ENCODE assay signal across 1 cellular context in genomic region chr9:33264473-33265177, GRCh38.
TF ChIP-seq lines count a peak whose summit lies in the region.

BAG1 (minus strand) TSS chr9:33264708.
CHMP5 (plus strand) TSS chr9:33265049; CDS start chr9:33265079, 30 bp downstream.

TF ChIP-seq in HepG2, 621 proteins besides CTCF, POLR2A, EP300 and RAD21 (continued from another document and continues in another):
- TF ChIP-seq, protein P1, sequence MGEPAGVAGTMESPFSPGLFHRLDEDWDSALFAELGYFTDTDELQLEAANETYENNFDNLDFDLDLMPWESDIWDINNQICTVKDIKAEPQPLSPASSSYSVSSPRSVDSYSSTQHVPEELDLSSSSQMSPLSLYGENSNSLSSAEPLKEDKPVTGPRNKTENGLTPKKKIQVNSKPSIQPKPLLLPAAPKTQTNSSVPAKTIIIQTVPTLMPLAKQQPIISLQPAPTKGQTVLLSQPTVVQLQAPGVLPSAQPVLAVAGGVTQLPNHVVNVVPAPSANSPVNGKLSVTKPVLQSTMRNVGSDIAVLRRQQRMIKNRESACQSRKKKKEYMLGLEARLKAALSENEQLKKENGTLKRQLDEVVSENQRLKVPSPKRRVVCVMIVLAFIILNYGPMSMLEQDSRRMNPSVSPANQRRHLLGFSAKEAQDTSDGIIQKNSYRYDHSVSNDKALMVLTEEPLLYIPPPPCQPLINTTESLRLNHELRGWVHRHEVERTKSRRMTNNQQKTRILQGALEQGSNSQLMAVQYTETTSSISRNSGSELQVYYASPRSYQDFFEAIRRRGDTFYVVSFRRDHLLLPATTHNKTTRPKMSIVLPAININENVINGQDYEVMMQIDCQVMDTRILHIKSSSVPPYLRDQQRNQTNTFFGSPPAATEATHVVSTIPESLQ (CRISPR knock-in tag; conservative IDR thresholded peaks at IDR 0.05), result no peak
- no peak for TF ChIP-seq SNRNP70 (IDR thresholded peaks at IDR 0.05; ENCODE audit: low read depth, low read length)
- TF ChIP-seq ARNT2 (CRISPR knock-in tag; IDR thresholded peaks at IDR 0.05; ENCODE audit: low read depth), result peak; percentile 67; the same call in 1 of the 2 replicates
- TF ChIP-seq POGK (CRISPR knock-in tag; conservative IDR thresholded peaks at IDR 0.05), result 0 out of 2 replicates have a peak, but pooled peaks have one; percentile 37
- 0 out of 2 replicates have a peak, but pooled peaks have one; percentile 3 for TF ChIP-seq HDAC1 (CRISPR knock-in tag; IDR thresholded peaks at IDR 0.05)
- no peak for TF ChIP-seq ARID5B (CRISPR knock-in tag; IDR thresholded peaks at IDR 0.05)
- TF ChIP-seq FOXJ3 (CRISPR knock-in tag; IDR thresholded peaks at IDR 0.05; ENCODE audit: borderline replicate concordance), result no peak
- TF ChIP-seq, protein P2, sequence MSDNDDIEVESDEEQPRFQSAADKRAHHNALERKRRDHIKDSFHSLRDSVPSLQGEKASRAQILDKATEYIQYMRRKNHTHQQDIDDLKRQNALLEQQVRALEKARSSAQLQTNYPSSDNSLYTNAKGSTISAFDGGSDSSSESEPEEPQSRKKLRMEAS (IDR thresholded peaks at IDR 0.05), result peak; percentile 57; the same call in 1 of the 2 replicates
- TF ChIP-seq YEATS4 (CRISPR knock-in tag; IDR thresholded peaks at IDR 0.05; ENCODE audit: borderline replicate concordance), result peak; percentile 92
- no peak for TF ChIP-seq ZNF333 (CRISPR knock-in tag; IDR thresholded peaks at IDR 0.05; ENCODE audit: borderline replicate concordance)
- peak; percentile 78 for TF ChIP-seq ZFX (CRISPR knock-in tag; IDR thresholded peaks at IDR 0.05; ENCODE audit: low read depth)
- TF ChIP-seq CENPT (CRISPR knock-in tag; IDR thresholded peaks at IDR 0.05; ENCODE audit: low read depth), result no peak
- TF ChIP-seq CBX5 (CRISPR knock-in tag; IDR thresholded peaks at IDR 0.05; ENCODE audit: borderline replicate concordance), result no peak
- TF ChIP-seq NFRKB (IDR thresholded peaks at IDR 0.05), result no peak
- peak; percentile 32; the same call in 1 of the 2 replicates for TF ChIP-seq FOXP4 (CRISPR knock-in tag; IDR thresholded peaks at IDR 0.05)
- TF ChIP-seq, protein P3, sequence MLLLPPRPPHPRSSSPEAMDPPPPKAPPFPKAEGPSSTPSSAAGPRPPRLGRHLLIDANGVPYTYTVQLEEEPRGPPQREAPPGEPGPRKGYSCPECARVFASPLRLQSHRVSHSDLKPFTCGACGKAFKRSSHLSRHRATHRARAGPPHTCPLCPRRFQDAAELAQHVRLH (CRISPR knock-in tag; IDR thresholded peaks at IDR 0.05; ENCODE audit: borderline replicate concordance, low read depth), result no peak
- peak; percentile 58 for TF ChIP-seq SAP130 (CRISPR knock-in tag; IDR thresholded peaks at IDR 0.05; ENCODE audit: low read depth)
- peak; percentile 25; the same call in 1 of the 2 replicates for TF ChIP-seq ZSCAN29 (CRISPR knock-in tag; conservative IDR thresholded peaks at IDR 0.05)
- TF ChIP-seq E2F5 (CRISPR knock-in tag; conservative IDR thresholded peaks at IDR 0.05), result 0 out of 2 replicates have a peak, but pooled peaks have one; percentile 27
- TF ChIP-seq ZNF788 (CRISPR knock-in tag; IDR thresholded peaks at IDR 0.05; ENCODE audit: borderline replicate concordance), result 0 out of 2 replicates have a peak, but pooled peaks have one; percentile 41
- TF ChIP-seq, protein P4, sequence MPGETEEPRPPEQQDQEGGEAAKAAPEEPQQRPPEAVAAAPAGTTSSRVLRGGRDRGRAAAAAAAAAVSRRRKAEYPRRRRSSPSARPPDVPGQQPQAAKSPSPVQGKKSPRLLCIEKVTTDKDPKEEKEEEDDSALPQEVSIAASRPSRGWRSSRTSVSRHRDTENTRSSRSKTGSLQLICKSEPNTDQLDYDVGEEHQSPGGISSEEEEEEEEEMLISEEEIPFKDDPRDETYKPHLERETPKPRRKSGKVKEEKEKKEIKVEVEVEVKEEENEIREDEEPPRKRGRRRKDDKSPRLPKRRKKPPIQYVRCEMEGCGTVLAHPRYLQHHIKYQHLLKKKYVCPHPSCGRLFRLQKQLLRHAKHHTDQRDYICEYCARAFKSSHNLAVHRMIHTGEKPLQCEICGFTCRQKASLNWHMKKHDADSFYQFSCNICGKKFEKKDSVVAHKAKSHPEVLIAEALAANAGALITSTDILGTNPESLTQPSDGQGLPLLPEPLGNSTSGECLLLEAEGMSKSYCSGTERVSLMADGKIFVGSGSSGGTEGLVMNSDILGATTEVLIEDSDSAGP (CRISPR knock-in tag; IDR thresholded peaks at IDR 0.05; ENCODE audit: borderline replicate concordance), result peak; percentile 20; the same call in 1 of the 2 replicates
- TF ChIP-seq ZNF274 (CRISPR knock-in tag; IDR thresholded peaks at IDR 0.05), result 0 out of 2 replicates have a peak, but pooled peaks have one; percentile 35
- TF ChIP-seq ZFP36L2 (CRISPR knock-in tag; IDR thresholded peaks at IDR 0.05), result no peak
- TF ChIP-seq HNRNPK (IDR thresholded peaks at IDR 0.05; ENCODE audit: low read depth, low read length, poor library complexity, severe bottlenecking), result peak; percentile 44
- no peak for TF ChIP-seq NFE2L1 (CRISPR knock-in tag; IDR thresholded peaks at IDR 0.05; ENCODE audit: borderline replicate concordance)
- TF ChIP-seq, protein P5, sequence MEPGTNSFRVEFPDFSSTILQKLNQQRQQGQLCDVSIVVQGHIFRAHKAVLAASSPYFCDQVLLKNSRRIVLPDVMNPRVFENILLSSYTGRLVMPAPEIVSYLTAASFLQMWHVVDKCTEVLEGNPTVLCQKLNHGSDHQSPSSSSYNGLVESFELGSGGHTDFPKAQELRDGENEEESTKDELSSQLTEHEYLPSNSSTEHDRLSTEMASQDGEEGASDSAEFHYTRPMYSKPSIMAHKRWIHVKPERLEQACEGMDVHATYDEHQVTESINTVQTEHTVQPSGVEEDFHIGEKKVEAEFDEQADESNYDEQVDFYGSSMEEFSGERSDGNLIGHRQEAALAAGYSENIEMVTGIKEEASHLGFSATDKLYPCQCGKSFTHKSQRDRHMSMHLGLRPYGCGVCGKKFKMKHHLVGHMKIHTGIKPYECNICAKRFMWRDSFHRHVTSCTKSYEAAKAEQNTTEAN (CRISPR knock-in tag; conservative IDR thresholded peaks at IDR 0.05), result peak; percentile 72; the same call in 1 of the 2 replicates
- TF ChIP-seq THAP9 (CRISPR knock-in tag; IDR thresholded peaks at IDR 0.05; ENCODE audit: borderline replicate concordance), result peak; percentile 49; the same call in 1 of the 2 replicates
- TF ChIP-seq NCOR1 (IDR thresholded peaks at IDR 0.05; ENCODE audit: borderline replicate concordance, low read length), result no peak
- TF ChIP-seq CREB1 (IDR thresholded peaks at IDR 0.05), result peak; percentile 28; the same call in 1 of the 2 replicates
- TF ChIP-seq CREB1 (CRISPR knock-in tag; IDR thresholded peaks at IDR 0.05), result peak; percentile 80
- no peak for TF ChIP-seq RFXAP (CRISPR knock-in tag; IDR thresholded peaks at IDR 0.05; ENCODE audit: borderline replicate concordance)
- 0 out of 2 replicates have a peak, but pooled peaks have one; percentile 11 for TF ChIP-seq DNMT1 (CRISPR knock-in tag; IDR thresholded peaks at IDR 0.05)
- peak; percentile 86 for TF ChIP-seq ZFY (CRISPR knock-in tag; IDR thresholded peaks at IDR 0.05)
- no peak for TF ChIP-seq HMG20B (CRISPR knock-in tag; conservative IDR thresholded peaks at IDR 0.05)
- no peak for TF ChIP-seq MTA3 (CRISPR knock-in tag; IDR thresholded peaks at IDR 0.05)
- TF ChIP-seq RARG (CRISPR knock-in tag; IDR thresholded peaks at IDR 0.05; ENCODE audit: low read depth), result no peak
- TF ChIP-seq, protein P6, sequence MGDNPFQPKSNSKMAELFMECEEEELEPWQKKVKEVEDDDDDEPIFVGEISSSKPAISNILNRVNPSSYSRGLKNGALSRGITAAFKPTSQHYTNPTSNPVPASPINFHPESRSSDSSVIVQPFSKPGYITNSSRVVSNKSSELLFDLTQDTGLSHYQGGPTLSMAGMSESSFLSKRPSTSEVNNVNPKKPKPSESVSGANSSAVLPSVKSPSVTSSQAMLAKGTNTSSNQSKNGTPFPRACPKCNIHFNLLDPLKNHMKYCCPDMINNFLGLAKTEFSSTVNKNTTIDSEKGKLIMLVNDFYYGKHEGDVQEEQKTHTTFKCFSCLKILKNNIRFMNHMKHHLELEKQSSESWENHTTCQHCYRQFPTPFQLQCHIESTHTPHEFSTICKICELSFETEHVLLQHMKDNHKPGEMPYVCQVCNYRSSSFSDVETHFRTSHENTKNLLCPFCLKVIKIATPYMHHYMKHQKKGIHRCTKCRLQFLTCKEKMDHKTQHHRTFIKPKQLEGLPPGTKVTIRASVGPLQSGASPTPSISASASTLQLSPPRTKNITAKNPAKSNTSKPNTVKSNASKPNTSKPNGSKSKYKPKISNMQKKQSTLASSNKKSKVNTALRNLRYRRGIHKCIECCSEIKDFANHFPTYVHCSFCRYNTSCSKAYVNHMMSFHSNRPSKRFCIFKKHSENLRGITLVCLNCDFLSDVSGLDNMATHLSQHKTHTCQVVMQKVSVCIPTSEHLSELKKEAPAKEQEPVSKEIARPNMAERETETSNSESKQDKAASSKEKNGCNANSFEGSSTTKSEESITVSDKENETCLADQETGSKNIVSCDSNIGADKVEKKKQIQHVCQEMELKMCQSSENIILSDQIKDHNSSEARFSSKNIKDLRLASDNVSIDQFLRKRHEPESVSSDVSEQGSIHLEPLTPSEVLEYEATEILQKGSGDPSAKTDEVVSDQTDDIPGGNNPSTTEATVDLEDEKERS (CRISPR knock-in tag; IDR thresholded peaks at IDR 0.05), result 0 out of 2 replicates have a peak, but pooled peaks have one; percentile 35
